In genomic region chr20:38771621-38772020, GRCh38 we compare ENCODE assay signal across 1 cellular context.
TF ChIP-seq lines count a peak whose summit lies in the region.

No MANE protein-coding gene starts in this region.

TF ChIP-seq in GM23338, 12 proteins besides CTCF, POLR2A, EP300 and RAD21 (continued from another document):
- TF ChIP-seq, protein P1, sequence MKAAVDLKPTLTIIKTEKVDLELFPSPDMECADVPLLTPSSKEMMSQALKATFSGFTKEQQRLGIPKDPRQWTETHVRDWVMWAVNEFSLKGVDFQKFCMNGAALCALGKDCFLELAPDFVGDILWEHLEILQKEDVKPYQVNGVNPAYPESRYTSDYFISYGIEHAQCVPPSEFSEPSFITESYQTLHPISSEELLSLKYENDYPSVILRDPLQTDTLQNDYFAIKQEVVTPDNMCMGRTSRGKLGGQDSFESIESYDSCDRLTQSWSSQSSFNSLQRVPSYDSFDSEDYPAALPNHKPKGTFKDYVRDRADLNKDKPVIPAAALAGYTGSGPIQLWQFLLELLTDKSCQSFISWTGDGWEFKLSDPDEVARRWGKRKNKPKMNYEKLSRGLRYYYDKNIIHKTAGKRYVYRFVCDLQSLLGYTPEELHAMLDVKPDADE (IDR thresholded peaks at IDR 0.05): no peak
- TF ChIP-seq CREB1 (CRISPR knock-in tag; IDR thresholded peaks at IDR 0.05; ENCODE audit: low read depth) (no peak), REST (IDR thresholded peaks at IDR 0.05; ENCODE audit: unreplicated experiment) (no peak), NANOG (IDR thresholded peaks at IDR 0.05; ENCODE audit: borderline replicate concordance) (no peak), ZNF114 (CRISPR knock-in tag; IDR thresholded peaks at IDR 0.05) (no peak), EZH2 (IDR thresholded peaks at IDR 0.05; ENCODE audit: low read depth, unreplicated experiment) (no peak), JUNB (IDR thresholded peaks at IDR 0.05; ENCODE audit: unreplicated experiment) (no peak)
